In the genomic region with DNA sequence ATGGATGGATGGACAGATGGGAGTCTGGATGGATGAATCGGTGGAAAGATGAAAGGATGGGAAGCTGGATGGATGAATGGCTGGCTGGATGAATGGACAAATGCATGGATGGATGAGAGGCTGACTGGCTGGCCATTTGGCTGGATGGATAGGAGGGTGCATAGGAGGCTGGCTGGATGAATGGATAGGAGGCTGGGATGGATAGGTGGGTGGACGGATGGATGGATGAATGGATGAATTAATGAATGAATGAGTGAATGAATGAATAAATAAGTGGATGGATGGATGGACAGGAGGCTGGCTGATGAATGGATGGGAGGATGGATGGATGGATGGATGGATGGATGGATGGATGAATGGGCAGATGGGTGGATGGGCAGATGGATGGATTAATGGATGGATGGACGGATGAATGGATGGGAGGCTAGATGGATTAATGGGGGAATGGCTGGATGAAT, we compare ENCODE assay signal across 24 cellular contexts. TPM values are rescaled to one million over a fixed set of nuclear protein-coding genes. Genes with fewer than 3 reads are reported as not detected.
DNase-seq lines count a peak whose midpoint lies in the region; FAIRE-seq and TF ChIP-seq lines count a peak whose summit lies in the region.
"Had no signal": no experiment of that assay in that cellular context is flagged by ENCODE, and none has a peak within 500 bp of the region (broad histone marks: within the 10 kb centered on the region; RNA-seq: fewer than 3 reads in every experiment).

No MANE protein-coding gene starts in this region.

- H3K4me3 ChIP-seq in HEK293 (ENCODE audit: low read depth, low read length) (no peak overlapping the region), H1 (ENCODE audit: extremely low read depth in 1 of 4, insufficient read depth in 2 of 4, low read depth in 3 of 4, low read length in 4 of 4) (no peak overlapping the region), neuronal stem cell (ENCODE audit: low read length in 2 of 2) (no peak overlapping the region), small intestine (ENCODE audit: low read depth in 1 of 2, low read length in 2 of 2) (no peak overlapping the region)
- H3K4me3 ChIP-seq: A549; BLaER1 treated with 17β-estradiol and CSF1 and Interleukin-3, amounts not matched to agents 10 nM and 100 nM had no signal

- POLR2A ChIA-PET in activated CD4-positive, alpha-beta memory T cell treated with anti-CD3 and anti-CD28 coated beads for 36 hours (lab: Charles Lee) = no interaction called here
- POLR2A ChIA-PET in activated CD4-positive, alpha-beta memory T cell treated with anti-CD3 and anti-CD28 coated beads, Interleukin-2, amount 10 ng/mL, durations not matched to agents 7 days and 5 days (lab: Charles Lee) = no interaction called here
- POLR2A ChIA-PET in HEK293 (lab: Yijun Ruan, JAX) = no interaction called here
- POLR2A ChIA-PET in H1 (lab: Charles Lee; ENCODE audit: partially characterized antibody) = no interaction called here

- H2BK12ac ChIP-seq in H1 (ENCODE audit: low read depth, low read length) (no peak overlapping the region), neuronal stem cell (ENCODE audit: low read length) (no peak overlapping the region)

- no peaks in the 10 kb centered on the region for H3K4me1 ChIP-seq in HEK293 (ENCODE audit: control insufficient read depth, insufficient read depth, low read length)
- peaks cover 0 to 10% (median 3%) of the 10 kb centered on the region in 4 experiments; a peak in 4 of 7 replicates for H3K4me1 ChIP-seq in H1 (replicated peaks in 1 of 4; ENCODE audit: control insufficient read depth in 3 of 4, insufficient read depth in 4 of 4, low read length in 3 of 4)
- H3K4me1 ChIP-seq in neuronal stem cell (ENCODE audit: control insufficient read depth in 2 of 2, insufficient read depth in 1 of 2, low read depth in 1 of 2, low read length in 2 of 2) = peaks cover 0 to 20% of the 10 kb centered on the region in 2 donors
- no peaks in the 10 kb centered on the region for H3K4me1 ChIP-seq in small intestine (ENCODE audit: control insufficient read depth in 2 of 2, insufficient read depth in 1 of 2, low read depth in 1 of 2, low read length in 1 of 2)
- H3K4me1 ChIP-seq: A549 had no signal

- H3K27me3 Mint-ChIP-seq in activated CD4-positive, alpha-beta memory T cell treated with anti-CD3 and anti-CD28 coated beads for 36 hours = no peaks in the 10 kb centered on the region
- peaks cover 3% of the 10 kb centered on the region for H3K27me3 Mint-ChIP-seq in activated CD4-positive, alpha-beta memory T cell treated with anti-CD3 and anti-CD28 coated beads, Interleukin-2, amount 10 ng/mL, durations not matched to agents 7 days and 5 days
- H3K27me3 Mint-ChIP-seq: CD4-positive, alpha-beta T cell had no signal

- H2BK5ac ChIP-seq in H1 (ENCODE audit: low read depth, low read length) (no peak overlapping the region), neuronal stem cell (ENCODE audit: low read length) (no peak overlapping the region)

- H2BK120ac ChIP-seq in H1 (replicated peaks; ENCODE audit: low read depth, low read length) = no peak overlapping the region
- H2BK120ac ChIP-seq in neuronal stem cell (ENCODE audit: low read depth, low read length) = no peak overlapping the region

- no peak overlapping the region for H3K18ac ChIP-seq in H1 (ENCODE audit: extremely low read depth, low read length)
- H3K18ac ChIP-seq in neuronal stem cell (ENCODE audit: low read length) = no peak overlapping the region

- H3K9me3 ChIP-seq in HEK293 (ENCODE audit: control insufficient read depth, insufficient read depth, low read depth, low read length) (no peaks in the 10 kb centered on the region), H1 (ENCODE audit: insufficient read depth in 2 of 2, low read depth in 1 of 2, low read length in 1 of 2) (no peaks in the 10 kb centered on the region), neuronal stem cell (replicated peaks in 1 of 2; ENCODE audit: control insufficient read depth in 2 of 2, insufficient read depth in 1 of 2, low read depth in 1 of 2, low read length in 2 of 2) (no peaks in the 10 kb centered on the region), small intestine (ENCODE audit: control insufficient read depth, low read depth) (peaks cover 1% of the 10 kb centered on the region)
- H3K9me3 ChIP-seq: A549; BLaER1 treated with 17β-estradiol and CSF1 and Interleukin-3, amounts not matched to agents 10 nM and 100 nM had no signal

- H3K23ac ChIP-seq in H1 (ENCODE audit: insufficient read length) (no peak overlapping the region), neuronal stem cell (ENCODE audit: low read depth, low read length, poor library complexity) (peak overlapping the region; percentile 26)

- no peak overlapping the region for H3K9ac ChIP-seq in H1 (replicated peaks in 1 of 4; ENCODE audit: extremely low read depth in 1 of 4, low read depth in 3 of 4, low read length in 3 of 4)
- no peak overlapping the region for H3K9ac ChIP-seq in neuronal stem cell (ENCODE audit: low read depth, low read length, poor library complexity)
- H3K9ac ChIP-seq: BLaER1 treated with 17β-estradiol and CSF1 and Interleukin-3, amounts not matched to agents 10 nM and 100 nM had no signal

- no peaks in the 10 kb centered on the region for H3K27me3 ChIP-seq in H1 (replicated peaks in 1 of 4; ENCODE audit: control insufficient read depth in 3 of 4, extremely low read depth in 1 of 4, insufficient read depth in 3 of 4, low read length in 3 of 4)
- peaks cover 0 to 20% (median 0%) of the 10 kb centered on the region in 3 experiments for H3K27me3 ChIP-seq in neuronal stem cell (ENCODE audit: control insufficient read depth in 3 of 3, insufficient read depth in 3 of 3, low read depth in 1 of 3, low read length in 3 of 3)
- H3K27me3 ChIP-seq in small intestine (ENCODE audit: control insufficient read depth in 2 of 2, insufficient read depth in 2 of 2, low read length in 2 of 2) = no peaks in the 10 kb centered on the region
- H3K27me3 ChIP-seq: BLaER1 treated with 17β-estradiol and CSF1 and Interleukin-3, amounts not matched to agents 10 nM and 100 nM had no signal

- H4K91ac ChIP-seq in H1 (replicated peaks; ENCODE audit: insufficient read length, low read length) = no peak overlapping the region
- H4K91ac ChIP-seq in neuronal stem cell (ENCODE audit: low read depth, low read length, poor library complexity) = no peak overlapping the region

- no peak overlapping the region for H3K4me3 Mint-ChIP-seq in activated CD4-positive, alpha-beta memory T cell treated with anti-CD3 and anti-CD28 coated beads for 36 hours
- no peak overlapping the region for H3K4me3 Mint-ChIP-seq in activated CD4-positive, alpha-beta memory T cell treated with anti-CD3 and anti-CD28 coated beads, Interleukin-2, amount 10 ng/mL, durations not matched to agents 7 days and 5 days
- H3K4me3 Mint-ChIP-seq: B cell; CD4-positive, alpha-beta T cell; CD8-positive, alpha-beta T cell had no signal

- H2BK15ac ChIP-seq in H1 (ENCODE audit: low read length) (no peak overlapping the region), neuronal stem cell (ENCODE audit: low read length) (no peak overlapping the region)

- no peak overlapping the region for H3K4me2 ChIP-seq in H1 (ENCODE audit: insufficient read depth in 1 of 2, low read depth in 2 of 2, low read length in 2 of 2)
- H3K4me2 ChIP-seq in neuronal stem cell (ENCODE audit: insufficient read depth, low read length, poor library complexity, severe bottlenecking) = no peak overlapping the region
- H3K4me2 ChIP-seq: A549; BLaER1 treated with 17β-estradiol and CSF1 and Interleukin-3, amounts not matched to agents 10 nM and 100 nM had no signal

- TF ChIP-seq CTCF in HEK293 (tag by site-specific recombination; IDR thresholded peaks at IDR 0.05) (no peak), H1 (IDR thresholded peaks at IDR 0.05; ENCODE audit: control extremely low read depth in 1 of 3, insufficient read depth in 1 of 3, low read depth in 1 of 3, low read length in 3 of 3) (no peak)

- H2AK5ac ChIP-seq in H1 (ENCODE audit: low read depth, low read length) = no peak overlapping the region
- no peak overlapping the region for H2AK5ac ChIP-seq in neuronal stem cell (ENCODE audit: low read depth, low read length)

- no peaks in the 10 kb centered on the region for H3K79me1 ChIP-seq in H1 (ENCODE audit: low read depth, low read length)
- H3K79me1 ChIP-seq in neuronal stem cell (ENCODE audit: low read depth, low read length) = no peaks in the 10 kb centered on the region

- intact Hi-C loops in activated CD4-positive, alpha-beta memory T cell treated with anti-CD3 and anti-CD28 coated beads for 36 hours (cut with micrococcal nuclease) = no loop called here

- H3K23me2 ChIP-seq in H1 (ENCODE audit: low read depth, low read length) = peaks cover 13% of the 10 kb centered on the region; the same call in 1 of the 2 replicates

- FAIRE-seq in H1 (lab: Jason Lieb, UNC) (no peak), small intestine (lab: Jason Lieb, UNC) (no peak)
- FAIRE-seq: A549, G401.6, GM12891, GM19239 had no signal

- WGBS in H1 (ENCODE audit: extremely low coverage in 1 of 2, insufficient coverage in 1 of 2, insufficient read length in 1 of 2, insufficient replicate concordance in 2 of 2, low coverage in 1 of 2, low lambda C conversion rate in 2 of 2, missing lambda C conversion rate in 1 of 2), 2 experiments = 83 to 100% methylated on average over 1 to 3 of the region's 3 CpGs
- WGBS in neuronal stem cell (ENCODE audit: extremely low coverage in 2 of 2, insufficient read length in 2 of 2, insufficient replicate concordance in 1 of 2), 2 donors = 100% methylated on average over 1 of the region's 3 CpGs; no CpG with 5 or more reads in 1 of the 2 donors
- WGBS in small intestine, 3 donors = 88 to 96% (median 90%) methylated on average over 3 of the region's 3 CpGs

- TF ChIP-seq POLR2A in H1 (IDR thresholded peaks at IDR 0.05; ENCODE audit: control extremely low read depth in 1 of 2, low read depth in 2 of 2, low read length in 2 of 2) = no peak

- no peak overlapping the region for H3K4ac ChIP-seq in H1 (replicated peaks; ENCODE audit: insufficient read length, low read depth, low read length)
- H3K4ac ChIP-seq in neuronal stem cell (ENCODE audit: low read length) = no peak overlapping the region

- no peaks in the 10 kb centered on the region for H3K36me3 ChIP-seq in HEK293 (ENCODE audit: control insufficient read depth in 2 of 2, insufficient read depth in 1 of 2, low read length in 2 of 2)
- H3K36me3 ChIP-seq in H1 (ENCODE audit: control insufficient read depth in 2 of 4, insufficient read depth in 4 of 4, low read length in 3 of 4) = no peaks in the 10 kb centered on the region
- H3K36me3 ChIP-seq in neuronal stem cell (replicated peaks in 1 of 2; ENCODE audit: control insufficient read depth in 2 of 2, insufficient read depth in 2 of 2, low read length in 2 of 2) = no peaks in the 10 kb centered on the region
- no peaks in the 10 kb centered on the region for H3K36me3 ChIP-seq in small intestine (ENCODE audit: control insufficient read depth in 2 of 2, insufficient read depth in 2 of 2, low read length in 2 of 2)
- H3K36me3 ChIP-seq: BLaER1 treated with 17β-estradiol and CSF1 and Interleukin-3, amounts not matched to agents 10 nM and 100 nM had no signal

- no peak overlapping the region for H2AFZ ChIP-seq in H1 (ENCODE audit: low read length)
- no peak overlapping the region for H2AFZ ChIP-seq in neuronal stem cell (ENCODE audit: low read length)

- no peak for TF ChIP-seq EP300 in H1 (IDR thresholded peaks at IDR 0.05; ENCODE audit: borderline replicate concordance in 1 of 2, low read depth in 2 of 2, low read length in 2 of 2)

- no peak for TF ChIP-seq RAD21 in H1 (IDR thresholded peaks at IDR 0.05 in 1 of 2, conservative IDR thresholded peaks at IDR 0.05 in 1 of 2; ENCODE audit: low read depth in 2 of 2, low read length in 2 of 2)

- no peak overlapping the region for H4K5ac ChIP-seq in H1 (ENCODE audit: insufficient read length, low read depth, low read length)

- H4K8ac ChIP-seq in H1 (ENCODE audit: extremely low read depth, insufficient read depth, low read length) = no peak overlapping the region
- H4K8ac ChIP-seq in neuronal stem cell (ENCODE audit: low read depth, low read length) = no peak overlapping the region

- peaks cover 0 to 5% of the 10 kb centered on the region in 2 experiments for H4K20me1 ChIP-seq in H1 (replicated peaks in 1 of 2; ENCODE audit: control insufficient read depth in 1 of 2, insufficient read depth in 2 of 2, low read length in 2 of 2)
- H4K20me1 ChIP-seq: BLaER1 treated with 17β-estradiol and CSF1 and Interleukin-3, amounts not matched to agents 10 nM and 100 nM had no signal

- peak overlapping the region; percentile 46 for H3K56ac ChIP-seq in H1 (replicated peaks; ENCODE audit: insufficient read length, low read depth, low read length)

- no peaks in the 10 kb centered on the region for H3K79me2 ChIP-seq in H1 (ENCODE audit: control insufficient read depth in 1 of 2, insufficient read depth in 2 of 2, low read length in 2 of 2)

- no peaks in the 10 kb centered on the region for H3K9me3 Mint-ChIP-seq in activated CD4-positive, alpha-beta memory T cell treated with anti-CD3 and anti-CD28 coated beads for 36 hours
- H3K9me3 Mint-ChIP-seq in activated CD4-positive, alpha-beta memory T cell treated with anti-CD3 and anti-CD28 coated beads, Interleukin-2, amount 10 ng/mL, durations not matched to agents 7 days and 5 days = no peaks in the 10 kb centered on the region
- H3K9me3 Mint-ChIP-seq: CD4-positive, alpha-beta T cell; CD8-positive, alpha-beta T cell had no signal

- no peak for DNase-seq in activated CD4-positive, alpha-beta memory T cell treated with anti-CD3 and anti-CD28 coated beads for 36 hours
- DNase-seq in activated CD4-positive, alpha-beta memory T cell treated with anti-CD3 and anti-CD28 coated beads, Interleukin-2, amount 10 ng/mL, durations not matched to agents 7 days and 5 days = no peak
- DNase-seq in H1 (ENCODE audit: low read depth in 1 of 2, low spot score in 2 of 2) (no peak), neuronal stem cell (ENCODE audit: low spot score) (no peak), small intestine (no peak), COLO829 (ENCODE audit: low spot score) (no peak)
- DNase-seq: AML-193; CD4-positive, alpha-beta T cell; CD8-positive, alpha-beta T cell; COR-L47; DMS 273 treated with DMSO at 0.1 percent for 48 hours; DMS153; DMS53; DMS79 treated with DMSO at 0.1 percent for 48 hours; GF-D8 had no signal

- H3K4me1 Mint-ChIP-seq in activated CD4-positive, alpha-beta memory T cell treated with anti-CD3 and anti-CD28 coated beads for 36 hours (ENCODE audit: low read depth) = no peaks in the 10 kb centered on the region
- H3K4me1 Mint-ChIP-seq in activated CD4-positive, alpha-beta memory T cell treated with anti-CD3 and anti-CD28 coated beads, Interleukin-2, amount 10 ng/mL, durations not matched to agents 7 days and 5 days = no peaks in the 10 kb centered on the region

- H3K14ac ChIP-seq in H1 (ENCODE audit: insufficient read length) (no peak overlapping the region), neuronal stem cell (ENCODE audit: low read length) (no peak overlapping the region)

- H3K27ac Mint-ChIP-seq in activated CD4-positive, alpha-beta memory T cell treated with anti-CD3 and anti-CD28 coated beads for 36 hours = peak overlapping the region; percentile 32
- no peak overlapping the region for H3K27ac Mint-ChIP-seq in activated CD4-positive, alpha-beta memory T cell treated with anti-CD3 and anti-CD28 coated beads, Interleukin-2, amount 10 ng/mL, durations not matched to agents 7 days and 5 days
- H3K27ac Mint-ChIP-seq: B cell; CD4-positive, alpha-beta T cell; CD8-positive, alpha-beta T cell had no signal

- no peak overlapping the region for H2BK20ac ChIP-seq in H1 (ENCODE audit: low read length)

- H3K27ac ChIP-seq in HEK293 (ENCODE audit: extremely low read depth, low read depth, low read length) (no peak overlapping the region), H1 (ENCODE audit: low read depth, low read length) (no peak overlapping the region), neuronal stem cell (replicated peaks; ENCODE audit: low read length) (no peak overlapping the region), small intestine (ENCODE audit: low read depth in 1 of 2, low read length in 1 of 2) (no peak overlapping the region)
- H3K27ac ChIP-seq: 22Rv1; A549; BLaER1 treated with 17β-estradiol and CSF1 and Interleukin-3, amounts not matched to agents 10 nM and 100 nM; C4-2B had no signal

- H3K36me3 Mint-ChIP-seq in activated CD4-positive, alpha-beta memory T cell treated with anti-CD3 and anti-CD28 coated beads for 36 hours = no peaks in the 10 kb centered on the region
- H3K36me3 Mint-ChIP-seq in activated CD4-positive, alpha-beta memory T cell treated with anti-CD3 and anti-CD28 coated beads, Interleukin-2, amount 10 ng/mL, durations not matched to agents 7 days and 5 days (ENCODE audit: low read depth) = no peaks in the 10 kb centered on the region
- H3K36me3 Mint-ChIP-seq: CD8-positive, alpha-beta T cell had no signal

- CTCF ChIA-PET in activated CD4-positive, alpha-beta memory T cell treated with anti-CD3 and anti-CD28 coated beads for 36 hours (lab: Charles Lee) = no interaction called here
- CTCF ChIA-PET in activated CD4-positive, alpha-beta memory T cell treated with anti-CD3 and anti-CD28 coated beads, Interleukin-2, amount 10 ng/mL, durations not matched to agents 7 days and 5 days (lab: Charles Lee) = no interaction called here
- CTCF ChIA-PET in HEK293 (lab: Yijun Ruan, JAX) = no interaction called here
- CTCF ChIA-PET in H1 (lab: Charles Lee; ENCODE audit: partially characterized antibody) = no interaction called here

RNA-seq across cellular contexts. Expression of a gene that starts 28.5 kb away (rescaled TPM):
- total RNA-seq in activated CD4-positive, alpha-beta memory T cell treated with anti-CD3 and anti-CD28 coated beads for 36 hours = 10 to 100 TPM; 21.8 to 22.1 TPM
- 10 to 100 TPM; 17.1 to 19.1 TPM for total RNA-seq in activated CD4-positive, alpha-beta memory T cell treated with anti-CD3 and anti-CD28 coated beads, Interleukin-2, amount 10 ng/mL, durations not matched to agents 7 days and 5 days
- total RNA-seq in H1 (2021; fragmentation: NEBNext Ultra II Directional; extraction: Animal tissue kit (Norgen Biotek cat#: 25700)) = 23.5 and 23.7 TPM in 2 replicates
- 15.3 and 24.9 TPM in 2 replicates for polyA plus RNA-seq in H1 (2011; rRNA removed)
- 11.7 TPM for polyA plus RNA-seq in H1 (2011; cell fraction: cytosol; rRNA removed)
- 37.7 TPM for polyA plus RNA-seq in H1 (2011; cell fraction: nucleus; rRNA removed)
- polyA plus RNA-seq in H1 (2012, experiment 1 of 2) = 18.6 to 23.1 TPM (median 21.2 TPM) in 4 replicates
- polyA plus RNA-seq in H1 (2012, experiment 2 of 2) = 15.5 TPM
- polyA plus RNA-seq in H1 (2013, experiment 1 of 2) = 16.7 TPM
- 18.6 TPM for polyA plus RNA-seq in H1 (2013, experiment 2 of 2)
- polyA minus RNA-seq in H1 (2011; rRNA and poly(A)+ RNA removed) = 8.1 and 8.9 TPM in 2 replicates
- polyA minus RNA-seq in H1 (2011; cell fraction: cytosol; rRNA and poly(A)+ RNA removed) = 14.1 TPM
- polyA minus RNA-seq in H1 (2011; cell fraction: nucleus; rRNA and poly(A)+ RNA removed) = 14.4 TPM
- 27.2 TPM for polyA plus RNA-seq in neuronal stem cell (2013, experiment 1 of 2)
- 27.3 TPM for polyA plus RNA-seq in neuronal stem cell (2013, experiment 2 of 2)
- polyA plus RNA-seq in small intestine = 10 to 100 TPM; 16.0 to 30.4 (median 17.6) TPM
